In the genomic region with DNA sequence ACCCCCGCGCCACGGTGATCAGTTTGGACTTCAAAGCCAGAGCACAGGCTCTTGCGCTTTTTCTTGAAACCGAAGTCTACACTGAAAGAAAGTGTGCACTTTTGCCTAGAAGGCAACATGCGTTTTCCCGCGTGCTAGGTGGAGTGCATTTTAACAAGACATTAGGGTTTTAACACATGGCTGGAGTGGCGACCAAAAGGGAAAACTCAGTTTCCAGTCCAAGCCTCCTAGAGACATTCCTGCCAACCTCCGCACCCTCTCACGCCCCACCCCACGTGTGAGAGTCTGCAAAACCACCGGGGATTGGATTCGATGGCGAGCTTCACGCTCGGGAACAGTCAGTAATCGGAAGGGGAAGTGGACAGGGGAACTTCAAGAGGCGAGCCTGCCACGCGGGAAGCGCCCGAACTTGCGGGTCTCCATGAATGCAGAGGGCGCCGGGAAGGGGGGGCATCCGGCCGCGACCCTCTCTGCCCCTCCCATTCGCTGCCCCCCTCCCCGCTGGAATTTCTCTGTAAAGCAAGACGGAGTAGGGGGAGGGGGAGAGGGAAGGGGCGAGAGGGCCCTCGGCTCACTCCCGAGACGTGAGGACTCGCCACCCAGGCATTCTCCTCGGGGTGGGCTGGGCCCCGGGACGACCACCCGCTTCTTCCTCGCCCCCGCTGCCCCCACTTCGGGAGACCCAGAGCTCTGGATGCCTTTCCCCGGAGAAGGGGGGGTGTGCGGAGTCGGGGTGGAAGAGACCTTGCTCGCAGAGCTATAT, we compare ENCODE assay signal across 8 cellular contexts. TPM values are rescaled to one million over a fixed set of nuclear protein-coding genes. Genes with fewer than 3 reads are reported as not detected.
A peak's percentile ranks its signal among the peaks of the same experiment; 100 is the strongest.
DNase-seq lines count a peak whose midpoint lies in the region; ATAC-seq, FAIRE-seq and TF ChIP-seq lines count a peak whose summit lies in the region.

No MANE protein-coding gene starts in this region.

- no peaks in the 10 kb centered on the region for H3K9me1 ChIP-seq in K562 (ENCODE audit: control insufficient read depth, insufficient read depth, low read length)

- H3K27me3 ChIP-seq in K562 (ENCODE audit: control insufficient read depth in 2 of 2, insufficient read depth in 2 of 2, low read length in 2 of 2), result peaks cover 0 to 7% of the 10 kb centered on the region in 2 experiments; a peak in 2 of 5 replicates

- no peak for FAIRE-seq in K562 (lab: Jason Lieb, UNC)
- FAIRE-seq in H54 (lab: Jason Lieb, UNC), result no peak

- intact Hi-C loops in K562 (cut with micrococcal nuclease), result no loop called here

- no peak for TF ChIP-seq CTCF in GM10266 (IDR thresholded peaks at IDR 0.05; ENCODE audit: control insufficient read depth, insufficient read depth, low read depth, missing control alignments)
- no peak for TF ChIP-seq CTCF in K562 (IDR thresholded peaks at IDR 0.05 in 2 of 3, conservative IDR thresholded peaks at IDR 0.05 in 1 of 3; ENCODE audit: insufficient read depth in 2 of 3, low read depth in 1 of 3, low read length in 3 of 3)

- BruUV-seq in K562 (replicated peaks; lab: Mats Ljungman, UMichigan), result no TSS peak

- WGBS in K562 (ENCODE audit: insufficient coverage, low coverage, missing lambda C conversion rate), result 1% methylated on average over 19 of the region's 48 CpGs

- H4K20me1 ChIP-seq in K562 (replicated peaks; ENCODE audit: control insufficient read depth, insufficient read depth, low read length), result no peaks in the 10 kb centered on the region

- TF ChIP-seq EP300 in K562 (IDR thresholded peaks at IDR 0.05; ENCODE audit: low read length), result no peak

- in situ Hi-C loops in K562 (cut with MboI), result no loop called here

- H3K36me3 ChIP-seq in K562 (ENCODE audit: control insufficient read depth, insufficient read depth, low read length), result peaks cover 1% of the 10 kb centered on the region; the same call in 1 of the 3 replicates

- TF ChIP-seq POLR2A in K562 (conservative IDR thresholded peaks at IDR 0.05), result no peak
- no peak for TF ChIP-seq POLR2A in H54 (IDR thresholded peaks at IDR 0.05; ENCODE audit: low read depth, low read length)

- peak overlapping the region; percentile 83 for H3K4me2 ChIP-seq in K562 (ENCODE audit: insufficient read depth, low read length)

- H3K4me3 ChIP-seq in K562, result peak overlapping the region; percentile 45

- ATAC-seq in K562 (no peak), GM19035 (IDR thresholded peaks at IDR 0.05; ENCODE audit: unreplicated experiment) (no peak)

- peak overlapping the region; percentile 69 to 85 for H3K9ac ChIP-seq in K562 (ENCODE audit: insufficient read depth in 1 of 2, low read depth in 2 of 2, low read length in 2 of 2)

- H3K4me1 ChIP-seq in K562 (replicated peaks in 1 of 2; ENCODE audit: control insufficient read depth in 2 of 2, insufficient read depth in 2 of 2, low read length in 2 of 2), result peaks cover 15 to 47% of the 10 kb centered on the region in 2 experiments

- H3K27ac ChIP-seq in K562 (ENCODE audit: extremely low read depth, low read depth, low read length), result peak overlapping the region; percentile 93

- H2AFZ ChIP-seq in K562 (ENCODE audit: low read depth, low read length), result peak overlapping the region; percentile 96

- DNase-seq in GM10266 (ENCODE audit: extremely low spot score) (peak; percentile 46), RPMI8226 (peak; percentile 78), K562 (ENCODE audit: extremely low read depth in 1 of 4, low spot score in 3 of 4) (peak in 2 of 4 experiments; percentile 24 to 72), islet precursor cell (peak; percentile 77), H54 (ENCODE audit: insufficient read length, low spot score) (no peak), NCI-H2171 (lab: John Stamatoyannopoulos, UW) (no peak)
- DNase-seq in stimulated activated CD4-positive, alpha-beta T cell treated with anti-CD3 and anti-CD28 coated beads, Interleukin-15, amount 100 ng/mL, for 24 hours, result peak; percentile 73

- POLR2A ChIA-PET in K562 (lab: Yijun Ruan, JAX), result interaction anchor here (1.2 kb wide), 1 partner anchor 155 kb away, joined by 4 read pairs; no protein-coding TSS in a partner anchor

- no peaks in the 10 kb centered on the region for H3K9me3 ChIP-seq in K562 (replicated peaks; ENCODE audit: control insufficient read depth, insufficient read depth, low read depth, low read length)

- TF ChIP-seq RAD21 in K562 (CRISPR knock-in tag; conservative IDR thresholded peaks at IDR 0.05 in 1 of 2, IDR thresholded peaks at IDR 0.05 in 1 of 2), result no peak

- CTCF ChIA-PET in K562 (lab: Yijun Ruan, JAX; ENCODE audit: low intra/inter-chr PET ratio), result no interaction called here

- peaks cover 24% of the 10 kb centered on the region for H3K79me2 ChIP-seq in K562 (ENCODE audit: control insufficient read depth, insufficient read depth, low read length)

TF ChIP-seq in K562, 482 proteins besides CTCF, POLR2A, EP300 and RAD21 (continues in another document):
- TF ChIP-seq POLR2AphosphoS2 (IDR thresholded peaks at IDR 0.05; ENCODE audit: low read length) (no peak), SUPT5H (IDR thresholded peaks at IDR 0.05) (no peak), FOXK1 (CRISPR knock-in tag; IDR thresholded peaks at IDR 0.05; ENCODE audit: borderline replicate concordance) (no peak), MAZ (CRISPR knock-in tag; conservative IDR thresholded peaks at IDR 0.05 in 1 of 2, IDR thresholded peaks at IDR 0.05 in 1 of 2) (0 out of 4 replicates have a peak, but pooled peaks of 1 of the 2 experiments have one; percentile 18), SP2 (IDR thresholded peaks at IDR 0.05; ENCODE audit: extremely low read depth, low read depth, low read length, poor library complexity, severe bottlenecking) (no peak), NCOA4 (IDR thresholded peaks at IDR 0.05; ENCODE audit: partially characterized antibody) (no peak), L3MBTL2 (IDR thresholded peaks at IDR 0.05) (peak; percentile 76), ZNF124 (CRISPR knock-in tag; IDR thresholded peaks at IDR 0.05) (no peak), CHD2 (IDR thresholded peaks at IDR 0.05; ENCODE audit: low read depth, low read length) (no peak), NR1H2 (CRISPR knock-in tag; IDR thresholded peaks at IDR 0.05) (no peak), BRD9 (IDR thresholded peaks at IDR 0.05; ENCODE audit: low read depth, partially characterized antibody) (no peak)
- TF ChIP-seq, protein P1, sequence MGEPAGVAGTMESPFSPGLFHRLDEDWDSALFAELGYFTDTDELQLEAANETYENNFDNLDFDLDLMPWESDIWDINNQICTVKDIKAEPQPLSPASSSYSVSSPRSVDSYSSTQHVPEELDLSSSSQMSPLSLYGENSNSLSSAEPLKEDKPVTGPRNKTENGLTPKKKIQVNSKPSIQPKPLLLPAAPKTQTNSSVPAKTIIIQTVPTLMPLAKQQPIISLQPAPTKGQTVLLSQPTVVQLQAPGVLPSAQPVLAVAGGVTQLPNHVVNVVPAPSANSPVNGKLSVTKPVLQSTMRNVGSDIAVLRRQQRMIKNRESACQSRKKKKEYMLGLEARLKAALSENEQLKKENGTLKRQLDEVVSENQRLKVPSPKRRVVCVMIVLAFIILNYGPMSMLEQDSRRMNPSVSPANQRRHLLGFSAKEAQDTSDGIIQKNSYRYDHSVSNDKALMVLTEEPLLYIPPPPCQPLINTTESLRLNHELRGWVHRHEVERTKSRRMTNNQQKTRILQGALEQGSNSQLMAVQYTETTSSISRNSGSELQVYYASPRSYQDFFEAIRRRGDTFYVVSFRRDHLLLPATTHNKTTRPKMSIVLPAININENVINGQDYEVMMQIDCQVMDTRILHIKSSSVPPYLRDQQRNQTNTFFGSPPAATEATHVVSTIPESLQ (CRISPR knock-in tag; IDR thresholded peaks at IDR 0.05), result no peak
- TF ChIP-seq, protein P2, sequence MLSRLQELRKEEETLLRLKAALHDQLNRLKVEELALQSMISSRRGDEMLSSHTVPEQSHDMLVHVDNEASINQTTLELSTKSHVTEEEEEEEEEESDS (CRISPR knock-in tag; IDR thresholded peaks at IDR 0.05), result no peak

RNA-seq across cellular contexts. Expression of a gene that starts 2.7 kb away (rescaled TPM):
- 52.6 and 55.6 TPM in 2 replicates for total RNA-seq in K562 (2011; cell fraction: chromatin; rRNA removed; ENCODE audit: low replicate concordance)
- total RNA-seq in K562 (2011; cell fraction: nucleolus; rRNA removed), result 37.4 and 40.2 TPM in 2 replicates
- total RNA-seq in K562 (2011; cell fraction: nucleoplasm; rRNA removed), result 57.5 and 64.9 TPM in 2 replicates
- total RNA-seq in K562 (2014; rRNA removed) (39.6 and 52.1 TPM in 2 replicates), K562 (2014; rRNA removed; fragmentation: Illumina TruSeq; extraction: Trizol) (68.9 and 71.9 TPM in 2 replicates), K562 (2015; rRNA removed; fragmentation: Illumina TruSeq; extraction: Trizol) (49.7 and 53.2 TPM in 2 replicates), K562 (2021) (93.5 and 99.3 TPM in 2 replicates)
- polyA plus RNA-seq in K562 (2011; rRNA removed) (36.9 and 42.9 TPM in 2 replicates), K562 (2014; fragmentation: Illumina TruSeq; extraction: Trizol) (12.6 and 13.6 TPM in 2 replicates), K562 (2014; fragmentation: Nextera tagmentation; extraction: Ambion mirVana) (10 to 100 TPM; 13.7 to 47.6 TPM), K562 (2014; rRNA removed) (30.3 and 33.2 TPM in 2 replicates)
- 20.5 and 35.3 TPM in 2 replicates for polyA plus RNA-seq in K562 (2011; cell fraction: cytosol; rRNA removed)
- 28.5 and 42.5 TPM in 2 replicates for polyA plus RNA-seq in K562 (2011; cell fraction: nucleus; rRNA removed)
- 12.1 and 12.4 TPM in 2 replicates for polyA plus RNA-seq in K562 (2012)
- 109 and 119 TPM in 2 replicates for polyA minus RNA-seq in K562 (2011; rRNA and poly(A)+ RNA removed)
- 68.1 and 69.3 TPM in 2 replicates for polyA minus RNA-seq in K562 (2011; cell fraction: cytosol; rRNA and poly(A)+ RNA removed)
- 21.5 and 41.5 TPM in 2 replicates for polyA minus RNA-seq in K562 (2011; cell fraction: nucleus; rRNA and poly(A)+ RNA removed)

RNA-seq across cellular contexts. Expression of a gene that starts 50.2 kb away (rescaled TPM):
- total RNA-seq in K562 (2011; cell fraction: chromatin; rRNA removed; ENCODE audit: low replicate concordance), result 0.86 TPM in 2 replicates
- 0.66 and 0.67 TPM in 2 replicates for total RNA-seq in K562 (2011; cell fraction: nucleolus; rRNA removed)
- 0.84 and 0.88 TPM in 2 replicates for total RNA-seq in K562 (2011; cell fraction: nucleoplasm; rRNA removed)
- not detected in 2 replicates for total RNA-seq in K562 (2014; rRNA removed)
- total RNA-seq in K562 (2014; rRNA removed; fragmentation: Illumina TruSeq; extraction: Trizol), result 0.38 TPM in 1 of 2 replicates, not detected in the other
- total RNA-seq in K562 (2015; rRNA removed; fragmentation: Illumina TruSeq; extraction: Trizol), result 0.11 TPM in 2 replicates
- total RNA-seq in K562 (2021), result 0.07 and 1.0 TPM in 2 replicates
- 0.11 and 0.61 TPM in 2 replicates for polyA plus RNA-seq in K562 (2011; rRNA removed)
- polyA plus RNA-seq in K562 (2011; cell fraction: cytosol; rRNA removed), result 0.06 and 0.19 TPM in 2 replicates
- polyA plus RNA-seq in K562 (2011; cell fraction: nucleus; rRNA removed), result 0.11 and 0.14 TPM in 2 replicates
- polyA plus RNA-seq in K562 (2012), result 0.03 and 0.48 TPM in 2 replicates
- 0.28 and 0.33 TPM in 2 replicates for polyA plus RNA-seq in K562 (2014; fragmentation: Illumina TruSeq; extraction: Trizol)
- polyA plus RNA-seq in K562 (2014; fragmentation: Nextera tagmentation; extraction: Ambion mirVana), result under 1 TPM; 0.50 to 0.63 TPM
- 0.04 and 0.53 TPM in 2 replicates for polyA plus RNA-seq in K562 (2014; rRNA removed)
- polyA minus RNA-seq in K562 (2011; rRNA and poly(A)+ RNA removed), result 0.15 and 0.42 TPM in 2 replicates
- not detected in 2 replicates for polyA minus RNA-seq in K562 (2011; cell fraction: cytosol; rRNA and poly(A)+ RNA removed)
- polyA minus RNA-seq in K562 (2011; cell fraction: nucleus; rRNA and poly(A)+ RNA removed), result 0.27 and 0.44 TPM in 2 replicates

Comparison
In these comparisons a context has a peak if more than half of its experiments do, and no peak if none do; other contexts are left out.
1. DNase-seq: peak in GM10266 (single experiment), RPMI8226 (single experiment), islet precursor cell (single experiment) and stimulated activated CD4-positive, alpha-beta T cell treated with anti-CD3 and anti-CD28 coated beads, Interleukin-15, amount 100 ng/mL, for 24 hours (single experiment); none in H54 (single experiment) and NCI-H2171 (single experiment).